In the genomic region with DNA sequence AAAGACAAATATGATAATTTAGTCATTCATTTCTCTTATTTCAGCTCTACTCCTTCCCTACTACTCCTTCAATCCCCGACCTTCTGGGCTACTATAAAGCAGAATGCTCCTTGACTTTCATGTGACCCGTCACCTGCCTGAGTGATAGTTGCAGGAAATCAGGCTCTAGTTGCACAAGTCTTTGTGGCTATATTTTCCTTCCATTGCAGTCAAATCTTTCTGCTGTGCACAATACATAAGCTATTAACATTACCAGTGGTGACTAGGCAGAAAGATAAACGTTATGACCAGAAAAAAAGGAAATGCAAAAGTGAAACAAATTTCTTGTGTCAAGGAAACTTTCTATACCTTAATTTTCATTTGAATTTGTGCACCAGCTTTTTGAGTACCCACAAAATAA, we compare ENCODE assay signal across 8 cellular contexts. TPM values are rescaled to one million over a fixed set of nuclear protein-coding genes. Genes with fewer than 3 reads are reported as not detected.
DNase-seq lines count a peak whose midpoint lies in the region; ATAC-seq and TF ChIP-seq lines count a peak whose summit lies in the region.

No MANE protein-coding gene starts in this region.

- peak overlapping the region; percentile 53 for H3K4me2 ChIP-seq in SK-N-SH

- ATAC-seq in SK-N-SH treated with all-trans-retinoic acid at 6 μM for 48 hours (no peak), HG03097 (IDR thresholded peaks at IDR 0.05; ENCODE audit: low FRiP score, unreplicated experiment) (peak; percentile 84), HG02870 (IDR thresholded peaks at IDR 0.05; ENCODE audit: unreplicated experiment) (no peak)
- ATAC-seq in stimulated activated memory B cell treated with anti-CD40 and anti-IgM and Interleukin-4, amounts not matched to agents 10 μg/mL and 1 μg/mL and 100 μg/mL, for 72 hours: no peak

- DNase-seq in SK-N-SH (no peak), SKM-1 treated with dmso at 0.1 percent for 144 hours (lab: John Stamatoyannopoulos, UW; ENCODE audit: unreplicated experiment) (peak; percentile 96), amygdala (lab: John Stamatoyannopoulos, UW) (no peak), superior temporal gyrus (ENCODE audit: extremely low spot score) (no peak)

- peak overlapping the region; percentile 56 for H3K9ac ChIP-seq in SK-N-SH

- CTCF ChIA-PET in SK-N-SH (lab: Yijun Ruan, JAX): interaction anchor here (0.6 to 0.8 kb wide), 2 partner anchors 437 to 899 kb away, joined by 3 to 4 read pairs; no protein-coding TSS in a partner anchor

- peaks cover 2 to 12% of the 10 kb centered on the region in 2 experiments; a peak in 3 of 4 replicates for H3K4me1 ChIP-seq in SK-N-SH (ENCODE audit: control insufficient read depth in 1 of 2, insufficient read depth in 2 of 2, low read depth in 1 of 2, low read length in 1 of 2)

- H3K4me3 ChIP-seq in SK-N-SH (ENCODE audit: low read depth in 2 of 2, low read length in 1 of 2): peak overlapping the region; percentile 15 to 21; a peak in 2 of 4 replicates

- peak overlapping the region; percentile 71 to 76 for H3K27ac ChIP-seq in SK-N-SH (ENCODE audit: low read depth in 2 of 2, low read length in 1 of 2)

- no peaks in the 10 kb centered on the region for H3K36me3 Mint-ChIP-seq in stimulated activated memory B cell treated with anti-CD40 and anti-IgM and Interleukin-4, amounts not matched to agents 10 μg/mL and 1 μg/mL and 100 μg/mL, for 72 hours

- H3K79me2 ChIP-seq in SK-N-SH (ENCODE audit: insufficient read depth): peaks cover 68% of the 10 kb centered on the region

- H3F3A ChIP-seq in SK-N-SH (replicated peaks; ENCODE audit: insufficient read depth): peaks cover 50% of the 10 kb centered on the region

- no peaks in the 10 kb centered on the region for H3K9me2 ChIP-seq in SK-N-SH

- peaks cover 0 to 2% of the 10 kb centered on the region in 2 experiments for H3K36me3 ChIP-seq in SK-N-SH (replicated peaks in 1 of 2; ENCODE audit: control insufficient read depth in 1 of 2, insufficient read depth in 2 of 2, low read length in 1 of 2)

- H3K4me3 Mint-ChIP-seq in stimulated activated memory B cell treated with anti-CD40 and anti-IgM and Interleukin-4, amounts not matched to agents 10 μg/mL and 1 μg/mL and 100 μg/mL, for 72 hours: peak overlapping the region; percentile 36

- no peaks in the 10 kb centered on the region for H3K27me3 Mint-ChIP-seq in stimulated activated memory B cell treated with anti-CD40 and anti-IgM and Interleukin-4, amounts not matched to agents 10 μg/mL and 1 μg/mL and 100 μg/mL, for 72 hours

- no peaks in the 10 kb centered on the region for H3K9me3 Mint-ChIP-seq in stimulated activated memory B cell treated with anti-CD40 and anti-IgM and Interleukin-4, amounts not matched to agents 10 μg/mL and 1 μg/mL and 100 μg/mL, for 72 hours

- H3K9me3 ChIP-seq in SK-N-SH: no peaks in the 10 kb centered on the region

- WGBS in SK-N-SH (ENCODE audit: low lambda C conversion rate): 14% methylated on average over 3 of the region's 3 CpGs

- H4K20me1 ChIP-seq in SK-N-SH (ENCODE audit: insufficient read depth): no peaks in the 10 kb centered on the region

- TF ChIP-seq EP300 in SK-N-SH (IDR thresholded peaks at IDR 0.05; ENCODE audit: borderline replicate concordance in 1 of 2, low read depth in 1 of 2, low read length in 1 of 2): no peak

- POLR2A ChIA-PET in SK-N-SH (lab: Yijun Ruan, JAX): no interaction called here

- H2AFZ ChIP-seq in SK-N-SH (ENCODE audit: low read depth): no peak overlapping the region

- no peak for TF ChIP-seq RAD21 in SK-N-SH (IDR thresholded peaks at IDR 0.05; ENCODE audit: low read length)

- peaks cover 30% of the 10 kb centered on the region for H3K4me1 Mint-ChIP-seq in stimulated activated memory B cell treated with anti-CD40 and anti-IgM and Interleukin-4, amounts not matched to agents 10 μg/mL and 1 μg/mL and 100 μg/mL, for 72 hours

- no peak for TF ChIP-seq CTCF in SK-N-SH (IDR thresholded peaks at IDR 0.05)

- H3K27ac Mint-ChIP-seq in stimulated activated memory B cell treated with anti-CD40 and anti-IgM and Interleukin-4, amounts not matched to agents 10 μg/mL and 1 μg/mL and 100 μg/mL, for 72 hours: peak overlapping the region; percentile 65

- H3K27me3 ChIP-seq in SK-N-SH (ENCODE audit: insufficient read depth): no peaks in the 10 kb centered on the region

TF ChIP-seq in SK-N-SH, 30 proteins besides CTCF, POLR2A, EP300 and RAD21 (continues in another document):
- no peak for TF ChIP-seq YY1 (IDR thresholded peaks at IDR 0.05; ENCODE audit: low read depth)
- no peak for TF ChIP-seq ELF1 (IDR thresholded peaks at IDR 0.05)
- TF ChIP-seq CHD2 (IDR thresholded peaks at IDR 0.05; ENCODE audit: low read length, partially characterized antibody): no peak
- TF ChIP-seq, protein P1, sequence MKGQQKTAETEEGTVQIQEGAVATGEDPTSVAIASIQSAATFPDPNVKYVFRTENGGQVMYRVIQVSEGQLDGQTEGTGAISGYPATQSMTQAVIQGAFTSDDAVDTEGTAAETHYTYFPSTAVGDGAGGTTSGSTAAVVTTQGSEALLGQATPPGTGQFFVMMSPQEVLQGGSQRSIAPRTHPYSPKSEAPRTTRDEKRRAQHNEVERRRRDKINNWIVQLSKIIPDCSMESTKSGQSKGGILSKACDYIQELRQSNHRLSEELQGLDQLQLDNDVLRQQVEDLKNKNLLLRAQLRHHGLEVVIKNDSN (IDR thresholded peaks at IDR 0.05; ENCODE audit: borderline replicate concordance, low read depth): no peak
- no peak for TF ChIP-seq FOSL2 (IDR thresholded peaks at IDR 0.05; ENCODE audit: borderline replicate concordance, low read depth)
- TF ChIP-seq SMC3 (IDR thresholded peaks at IDR 0.05; ENCODE audit: low read depth, low read length): no peak
- TF ChIP-seq POLR2AphosphoS5 (IDR thresholded peaks at IDR 0.05; ENCODE audit: low read depth, low read length): no peak
- TF ChIP-seq, protein P2, sequence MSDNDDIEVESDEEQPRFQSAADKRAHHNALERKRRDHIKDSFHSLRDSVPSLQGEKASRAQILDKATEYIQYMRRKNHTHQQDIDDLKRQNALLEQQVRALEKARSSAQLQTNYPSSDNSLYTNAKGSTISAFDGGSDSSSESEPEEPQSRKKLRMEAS (IDR thresholded peaks at IDR 0.05; ENCODE audit: low read depth): no peak
- no peak for TF ChIP-seq EZH2phosphoT487 (IDR thresholded peaks at IDR 0.05; ENCODE audit: borderline replicate concordance, low read depth)
- TF ChIP-seq, protein P3, sequence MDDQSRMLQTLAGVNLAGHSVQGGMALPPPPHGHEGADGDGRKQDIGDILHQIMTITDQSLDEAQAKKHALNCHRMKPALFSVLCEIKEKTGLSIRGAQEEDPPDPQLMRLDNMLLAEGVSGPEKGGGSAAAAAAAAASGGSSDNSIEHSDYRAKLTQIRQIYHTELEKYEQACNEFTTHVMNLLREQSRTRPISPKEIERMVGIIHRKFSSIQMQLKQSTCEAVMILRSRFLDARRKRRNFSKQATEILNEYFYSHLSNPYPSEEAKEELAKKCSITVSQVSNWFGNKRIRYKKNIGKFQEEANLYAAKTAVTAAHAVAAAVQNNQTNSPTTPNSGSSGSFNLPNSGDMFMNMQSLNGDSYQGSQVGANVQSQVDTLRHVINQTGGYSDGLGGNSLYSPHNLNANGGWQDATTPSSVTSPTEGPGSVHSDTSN (IDR thresholded peaks at IDR 0.05): no peak
- TF ChIP-seq FOXJ3 (CRISPR knock-in tag; IDR thresholded peaks at IDR 0.05): no peak
- TF ChIP-seq RXRA (IDR thresholded peaks at IDR 0.05; ENCODE audit: borderline replicate concordance, low read depth): no peak
- TF ChIP-seq GATA2 (CRISPR knock-in tag; IDR thresholded peaks at IDR 0.05): no peak
- TF ChIP-seq JUND (IDR thresholded peaks at IDR 0.05): no peak

TF ChIP-seq in SK-N-SH treated with all-trans-retinoic acid at 6 μM for 48 hours, 23 proteins besides CTCF, POLR2A, EP300 and RAD21 (continues in another document):
- no peak for TF ChIP-seq SNAI2 (CRISPR knock-in tag; IDR thresholded peaks at IDR 0.05)
- TF ChIP-seq ZNF8 (CRISPR knock-in tag; IDR thresholded peaks at IDR 0.05): no peak
- TF ChIP-seq ARNTL (CRISPR knock-in tag; IDR thresholded peaks at IDR 0.05; ENCODE audit: borderline replicate concordance, low read depth): no peak
- no peak for TF ChIP-seq CSDC2 (CRISPR knock-in tag; IDR thresholded peaks at IDR 0.05)
- no peak for TF ChIP-seq ZFP3 (CRISPR knock-in tag; IDR thresholded peaks at IDR 0.05)
- no peak for TF ChIP-seq ZC3H10 (CRISPR knock-in tag; IDR thresholded peaks at IDR 0.05)
- TF ChIP-seq, protein P4, sequence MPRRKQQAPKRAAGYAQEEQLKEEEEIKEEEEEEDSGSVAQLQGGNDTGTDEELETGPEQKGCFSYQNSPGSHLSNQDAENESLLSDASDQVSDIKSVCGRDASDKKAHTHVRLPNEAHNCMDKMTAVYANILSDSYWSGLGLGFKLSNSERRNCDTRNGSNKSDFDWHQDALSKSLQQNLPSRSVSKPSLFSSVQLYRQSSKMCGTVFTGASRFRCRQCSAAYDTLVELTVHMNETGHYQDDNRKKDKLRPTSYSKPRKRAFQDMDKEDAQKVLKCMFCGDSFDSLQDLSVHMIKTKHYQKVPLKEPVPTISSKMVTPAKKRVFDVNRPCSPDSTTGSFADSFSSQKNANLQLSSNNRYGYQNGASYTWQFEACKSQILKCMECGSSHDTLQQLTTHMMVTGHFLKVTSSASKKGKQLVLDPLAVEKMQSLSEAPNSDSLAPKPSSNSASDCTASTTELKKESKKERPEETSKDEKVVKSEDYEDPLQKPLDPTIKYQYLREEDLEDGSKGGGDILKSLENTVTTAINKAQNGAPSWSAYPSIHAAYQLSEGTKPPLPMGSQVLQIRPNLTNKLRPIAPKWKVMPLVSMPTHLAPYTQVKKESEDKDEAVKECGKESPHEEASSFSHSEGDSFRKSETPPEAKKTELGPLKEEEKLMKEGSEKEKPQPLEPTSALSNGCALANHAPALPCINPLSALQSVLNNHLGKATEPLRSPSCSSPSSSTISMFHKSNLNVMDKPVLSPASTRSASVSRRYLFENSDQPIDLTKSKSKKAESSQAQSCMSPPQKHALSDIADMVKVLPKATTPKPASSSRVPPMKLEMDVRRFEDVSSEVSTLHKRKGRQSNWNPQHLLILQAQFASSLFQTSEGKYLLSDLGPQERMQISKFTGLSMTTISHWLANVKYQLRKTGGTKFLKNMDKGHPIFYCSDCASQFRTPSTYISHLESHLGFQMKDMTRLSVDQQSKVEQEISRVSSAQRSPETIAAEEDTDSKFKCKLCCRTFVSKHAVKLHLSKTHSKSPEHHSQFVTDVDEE (CRISPR knock-in tag; IDR thresholded peaks at IDR 0.05): no peak
- TF ChIP-seq TCF4 (CRISPR knock-in tag; IDR thresholded peaks at IDR 0.05; ENCODE audit: borderline replicate concordance): no peak
- no peak for TF ChIP-seq ZNF70 (CRISPR knock-in tag; IDR thresholded peaks at IDR 0.05)

RNA-seq across cellular contexts. Expression of a gene that starts 2.3 kb away (rescaled TPM):
- 1.5 and 2.9 TPM in 2 replicates for polyA plus RNA-seq in SK-N-SH (2012; rRNA removed)
- polyA plus RNA-seq in SK-N-SH (2012; cell fraction: cytosol; rRNA removed): 3.5 and 4.6 TPM in 2 replicates
- polyA plus RNA-seq in SK-N-SH (2012; cell fraction: nucleus; rRNA removed): 1.1 and 3.5 TPM in 2 replicates
